Comparison of ENCODE assay signal across 21 cellular contexts in genomic region chr3:185995352-185995751, GRCh38. TPM values are rescaled to one million over a fixed set of nuclear protein-coding genes. Genes with fewer than 3 reads are reported as not detected.
DNase-seq lines count a peak whose midpoint lies in the region; ATAC-seq, FAIRE-seq and TF ChIP-seq lines count a peak whose summit lies in the region.
"Had no signal": no experiment of that assay in that cellular context is flagged by ENCODE, and none has a peak within 500 bp of the region (broad histone marks: within the 10 kb centered on the region; RNA-seq: fewer than 3 reads in every experiment).

No MANE protein-coding gene starts in this region.

- H3K27me3 ChIP-seq in GM23248 (replicated peaks; ENCODE audit: insufficient read depth) (no peaks in the 10 kb centered on the region), astrocyte (ENCODE audit: insufficient read depth, low read length) (peaks cover 3% of the 10 kb centered on the region)
- H3K27me3 ChIP-seq: SJSA1 had no signal

- H3K36me3 ChIP-seq in GM23248 (ENCODE audit: low read depth) (no peaks in the 10 kb centered on the region), astrocyte (ENCODE audit: insufficient read depth, low read length) (no peaks in the 10 kb centered on the region)
- H3K36me3 ChIP-seq: SJSA1 had no signal

- H3K4me1 Mint-ChIP-seq in astrocyte (ENCODE audit: low read depth, unreplicated experiment), result peaks cover 8% of the 10 kb centered on the region
- H3K4me1 Mint-ChIP-seq: activated CD4-positive, alpha-beta T cell treated with anti-CD3 and anti-CD28 coated beads, Interleukin-2, amount 10 ng/mL, durations not matched to agents 7 days and 5 days; brain; neural crest cell had no signal

- in situ Hi-C loops in GM23248 (cut with MboI), result loop anchor here (25.0 kb wide), 1 partner anchor 817 kb away; the partner anchor contains the start of gene RFC4

- H3K27ac Mint-ChIP-seq in astrocyte (ENCODE audit: unreplicated experiment), result no peak overlapping the region
- H3K27ac Mint-ChIP-seq: activated CD4-positive, alpha-beta T cell treated with anti-CD3 and anti-CD28 coated beads, Interleukin-2, amount 10 ng/mL, durations not matched to agents 7 days and 5 days; brain had no signal

- H4K20me1 ChIP-seq in GM23248 (ENCODE audit: insufficient read depth) (no peaks in the 10 kb centered on the region), astrocyte (ENCODE audit: insufficient read depth, low read length) (no peaks in the 10 kb centered on the region)

- H3K4me3 ChIP-seq in GM23248 (no peak overlapping the region), astrocyte (ENCODE audit: insufficient read depth, low read depth, low read length) (no peak overlapping the region), fibroblast of villous mesenchyme (ENCODE audit: low read depth, low read length) (no peak overlapping the region)
- H3K4me3 ChIP-seq: GM12878, SJSA1 had no signal

- H3K4me1 ChIP-seq in GM23248 (ENCODE audit: insufficient read depth), result peaks cover 27% of the 10 kb centered on the region
- H3K4me1 ChIP-seq in astrocyte (ENCODE audit: insufficient read depth, low read length), result peaks cover 3% of the 10 kb centered on the region

- DNase-seq in A172 (ENCODE audit: low spot score) (peak; percentile 14), GM23248 (peak; percentile 94), astrocyte (ENCODE audit: low read depth) (peak; percentile 81), fibroblast of villous mesenchyme (ENCODE audit: low read depth) (peak; percentile 54), NCI-H2029 treated with DMSO at 0.1 percent for 48 hours (lab: John Stamatoyannopoulos, UW) (no peak), NAMALWA (ENCODE audit: low spot score) (no peak)
- DNase-seq: activated CD4-positive, alpha-beta T cell treated with anti-CD3 and anti-CD28 coated beads, Interleukin-2, amount 10 ng/mL, durations not matched to agents 7 days and 5 days; activated naive CD4-positive, alpha-beta T cell; COR-L47; left colon; NCI-H1930; T1000 had no signal

- TF ChIP-seq CTCF in astrocyte (IDR thresholded peaks at IDR 0.05; ENCODE audit: insufficient read depth, low read depth, low read length) (no peak), fibroblast of villous mesenchyme (IDR thresholded peaks at IDR 0.05; ENCODE audit: insufficient read depth, low read depth, low read length) (no peak)

- H3K4me3 Mint-ChIP-seq in astrocyte (ENCODE audit: unreplicated experiment), result no peak overlapping the region
- H3K4me3 Mint-ChIP-seq: activated CD4-positive, alpha-beta T cell treated with anti-CD3 and anti-CD28 coated beads, Interleukin-2, amount 10 ng/mL, durations not matched to agents 7 days and 5 days; brain; neural crest cell had no signal

- H2AFZ ChIP-seq in GM23248 (no peak overlapping the region), astrocyte (ENCODE audit: low read depth, low read length) (no peak overlapping the region)

- no peaks in the 10 kb centered on the region for H3K36me3 Mint-ChIP-seq in astrocyte (ENCODE audit: low read depth, unreplicated experiment)
- H3K36me3 Mint-ChIP-seq: brain had no signal

- H3K27ac ChIP-seq in GM23248, result no peak overlapping the region
- no peak overlapping the region for H3K27ac ChIP-seq in astrocyte (ENCODE audit: low read depth, low read length)
- H3K27ac ChIP-seq: SJSA1 had no signal

- peaks cover 35% of the 10 kb centered on the region for H3F3A ChIP-seq in GM23248 (ENCODE audit: insufficient read depth)

- no peak for FAIRE-seq in astrocyte (lab: Jason Lieb, UNC)
- FAIRE-seq: G401.6, GM12878, urothelium cell line had no signal

- H3K9me2 ChIP-seq in GM23248 (ENCODE audit: insufficient read depth), result no peaks in the 10 kb centered on the region

- peaks cover 35% of the 10 kb centered on the region for H3K27me3 Mint-ChIP-seq in astrocyte (ENCODE audit: low read depth, unreplicated experiment)

- H3K9me3 Mint-ChIP-seq in astrocyte (ENCODE audit: unreplicated experiment), result peaks cover 8% of the 10 kb centered on the region
- H3K9me3 Mint-ChIP-seq: activated CD4-positive, alpha-beta T cell treated with anti-CD3 and anti-CD28 coated beads, Interleukin-2, amount 10 ng/mL, durations not matched to agents 7 days and 5 days; brain; neural crest cell had no signal

- WGBS in GM23248 (ENCODE audit: low coverage in 1 of 2, low lambda C conversion rate in 2 of 2, missing lambda C conversion rate in 2 of 2), 2 experiments, result 24 to 26% methylated on average over 3 of the region's 3 CpGs

- H3K4me2 ChIP-seq in GM23248 (ENCODE audit: unreplicated experiment), result no peak overlapping the region
- no peak overlapping the region for H3K4me2 ChIP-seq in astrocyte (ENCODE audit: low read length)

- H3K9me3 ChIP-seq in GM23248 (ENCODE audit: low read depth) (no peaks in the 10 kb centered on the region), astrocyte (ENCODE audit: insufficient read depth, low read depth, low read length) (no peaks in the 10 kb centered on the region)
- H3K9me3 ChIP-seq: SJSA1 had no signal

- H3K9ac ChIP-seq in GM23248 (no peak overlapping the region), astrocyte (ENCODE audit: low read length) (no peak overlapping the region)

- no peaks in the 10 kb centered on the region for H3K79me2 ChIP-seq in GM23248 (ENCODE audit: insufficient read depth)
- no peaks in the 10 kb centered on the region for H3K79me2 ChIP-seq in astrocyte (ENCODE audit: insufficient read depth, low read length)

- ATAC-seq in HG03457 (IDR thresholded peaks at IDR 0.05; ENCODE audit: unreplicated experiment) (no peak), GM18861 (IDR thresholded peaks at IDR 0.05; ENCODE audit: unreplicated experiment) (no peak)
- ATAC-seq: esophagus mucosa, GM12878, left colon had no signal

RNA-seq across cellular contexts. Expression of gene TRA2B, which starts 57.5 kb away (rescaled TPM):
- 290 and 367 TPM in 2 replicates for total RNA-seq in A172 (2014; rRNA removed; shearing (Covaris generic))
- total RNA-seq in GM23248 (2014; rRNA removed; shearing (Covaris generic)), result 138 and 183 TPM in 2 replicates
- 111 and 112 TPM in 2 replicates for polyA plus RNA-seq in GM23248 (2016; fragmentation: Nextera tagmentation; extraction: Ambion mirVana)
- 112 and 120 TPM in 2 replicates for total RNA-seq in astrocyte
- 150 and 182 TPM in 2 replicates for total RNA-seq in fibroblast of villous mesenchyme

Comparison
In these comparisons a context has a peak if more than half of its experiments do, and no peak if none do; other contexts are left out.
1. DNase-seq: peak in A172 (single experiment), GM23248 (single experiment), astrocyte (single experiment) and fibroblast of villous mesenchyme (single experiment); none in NCI-H2029 treated with DMSO at 0.1 percent for 48 hours (single experiment) and NAMALWA (single experiment).